Comparison of ENCODE assay signal across 18 cellular contexts in the genomic region with DNA sequence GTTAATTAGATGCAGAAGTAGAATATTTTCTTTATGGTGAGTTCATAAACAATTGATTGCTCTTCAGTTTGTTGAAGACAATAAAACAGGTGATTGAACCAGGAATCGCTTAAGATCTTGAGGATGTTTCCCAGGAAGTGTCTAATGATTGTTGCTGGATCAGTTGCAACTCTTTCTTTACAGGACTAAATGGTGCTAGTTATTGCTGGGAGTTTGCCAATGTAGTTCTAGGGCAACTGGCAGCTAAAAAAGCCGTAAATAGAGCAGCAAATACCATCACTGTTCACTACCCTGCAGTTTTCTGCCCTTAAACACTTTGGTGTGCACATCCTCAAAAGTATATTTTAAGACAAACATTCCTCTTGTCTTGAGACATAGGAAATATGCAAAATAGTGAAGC.
"Had no signal": no experiment of that assay in that cellular context is flagged by ENCODE, and none has a peak within 500 bp of the region (broad histone marks: within the 10 kb centered on the region; RNA-seq: fewer than 3 reads in every experiment).

No MANE protein-coding gene starts in this region.

- H3K27me3 Mint-ChIP-seq: activated CD4-positive, alpha-beta memory T cell treated with anti-CD3 and anti-CD28 coated beads, Interleukin-2, amount 10 ng/mL, durations not matched to agents 7 days and 5 days; activated naive CD8-positive, alpha-beta T cell treated with anti-CD3 and anti-CD28 coated beads, Interleukin-2, amount 10 ng/mL, durations not matched to agents 7 days and 5 days; activated T-helper 17 cell treated with anti-CD3 and anti-CD28 coated beads, Interleukin-2, amount 50 U/mL, for 72 hours; stimulated activated memory B cell treated with anti-CD40 and anti-IgM and Interleukin-4, amounts not matched to agents 10 μg/mL and 1 μg/mL and 100 μg/mL, for 72 hours had no signal

- H3K27me3 ChIP-seq: breast epithelium, pancreas, sigmoid colon, spleen had no signal

- H3K9me3 Mint-ChIP-seq: activated CD4-positive, alpha-beta memory T cell treated with anti-CD3 and anti-CD28 coated beads, Interleukin-2, amount 10 ng/mL, durations not matched to agents 7 days and 5 days; activated naive CD8-positive, alpha-beta T cell treated with anti-CD3 and anti-CD28 coated beads, Interleukin-2, amount 10 ng/mL, durations not matched to agents 7 days and 5 days; activated T-helper 17 cell treated with anti-CD3 and anti-CD28 coated beads, Interleukin-2, amount 50 U/mL, for 72 hours; endodermal cell; natural killer cell; stimulated activated memory B cell treated with anti-CD40 and anti-IgM and Interleukin-4, amounts not matched to agents 10 μg/mL and 1 μg/mL and 100 μg/mL, for 72 hours had no signal

- ATAC-seq: activated T-helper 17 cell treated with anti-CD3 and anti-CD28 coated beads, Interleukin-2, amount 50 U/mL, for 72 hours; natural killer cell; pancreas; stimulated activated memory B cell treated with anti-CD40 and anti-IgM and Interleukin-4, amounts not matched to agents 10 μg/mL and 1 μg/mL and 100 μg/mL, for 72 hours had no signal

- H3K4me1 Mint-ChIP-seq: activated naive CD8-positive, alpha-beta T cell treated with anti-CD3 and anti-CD28 coated beads, Interleukin-2, amount 10 ng/mL, durations not matched to agents 7 days and 5 days; natural killer cell had no signal

- H3K9me3 ChIP-seq: breast epithelium, pancreas, sigmoid colon, spleen had no signal

- DNase-seq: activated CD4-positive, alpha-beta memory T cell treated with anti-CD3 and anti-CD28 coated beads, Interleukin-2, amount 10 ng/mL, durations not matched to agents 7 days and 5 days; activated CD4-positive, alpha-beta T cell treated with anti-CD3 and anti-CD28 coated beads for 48 hours; activated CD4-positive, CD25-positive, alpha-beta regulatory T cell; activated naive CD4-positive, alpha-beta T cell treated with Interleukin-2 at 50 U/mL for 16 hours; activated naive CD8-positive, alpha-beta T cell treated with anti-CD3 and anti-CD28 coated beads, Interleukin-2, amount 10 ng/mL, durations not matched to agents 7 days and 5 days; activated T-cell treated with anti-CD3 and anti-CD28 coated beads, Interleukin-2, amount 50 U/mL, for 1 hour; endodermal cell; natural killer cell; pancreas; sigmoid colon; spleen; stimulated activated CD4-positive, alpha-beta T cell treated with anti-CD3 and anti-CD28 coated beads, Interleukin-4, amount 100 ng/mL, for 4 hours; T-helper 9 cell had no signal

- H3K4me3 Mint-ChIP-seq: activated CD4-positive, alpha-beta memory T cell treated with anti-CD3 and anti-CD28 coated beads, Interleukin-2, amount 10 ng/mL, durations not matched to agents 7 days and 5 days; activated naive CD8-positive, alpha-beta T cell treated with anti-CD3 and anti-CD28 coated beads, Interleukin-2, amount 10 ng/mL, durations not matched to agents 7 days and 5 days; activated T-helper 17 cell treated with anti-CD3 and anti-CD28 coated beads, Interleukin-2, amount 50 U/mL, for 72 hours; endodermal cell; natural killer cell; stimulated activated memory B cell treated with anti-CD40 and anti-IgM and Interleukin-4, amounts not matched to agents 10 μg/mL and 1 μg/mL and 100 μg/mL, for 72 hours had no signal

- H3K36me3 Mint-ChIP-seq: activated naive CD8-positive, alpha-beta T cell treated with anti-CD3 and anti-CD28 coated beads, Interleukin-2, amount 10 ng/mL, durations not matched to agents 7 days and 5 days; natural killer cell; stimulated activated memory B cell treated with anti-CD40 and anti-IgM and Interleukin-4, amounts not matched to agents 10 μg/mL and 1 μg/mL and 100 μg/mL, for 72 hours had no signal

- H3K36me3 ChIP-seq: breast epithelium, pancreas, sigmoid colon, spleen had no signal

- H3K27ac ChIP-seq: breast epithelium, epithelial cell of prostate, pancreas, sigmoid colon, spleen had no signal

- H3K4me3 ChIP-seq: breast epithelium, lung, pancreas, sigmoid colon, spleen had no signal

- FAIRE-seq: pancreas had no signal

- H3K27ac Mint-ChIP-seq: activated CD4-positive, alpha-beta memory T cell treated with anti-CD3 and anti-CD28 coated beads, Interleukin-2, amount 10 ng/mL, durations not matched to agents 7 days and 5 days; activated naive CD8-positive, alpha-beta T cell treated with anti-CD3 and anti-CD28 coated beads, Interleukin-2, amount 10 ng/mL, durations not matched to agents 7 days and 5 days; activated T-helper 17 cell treated with anti-CD3 and anti-CD28 coated beads, Interleukin-2, amount 50 U/mL, for 72 hours; endodermal cell; natural killer cell; stimulated activated memory B cell treated with anti-CD40 and anti-IgM and Interleukin-4, amounts not matched to agents 10 μg/mL and 1 μg/mL and 100 μg/mL, for 72 hours had no signal

- H3K4me1 ChIP-seq: breast epithelium had no signal
